1 cellular context compared by ENCODE assay signal in genomic region chr1:99645699-99646531, GRCh38.
TF ChIP-seq lines count a peak whose summit lies in the region.

Gene PALMD (plus strand): TSS chr1:99646113. CDS start chr1:99646318, 205 bp downstream.

TF ChIP-seq in HepG2, 621 proteins besides CTCF, POLR2A, EP300 and RAD21 (continued from another document and continues in another):
- TF ChIP-seq ZUFSP (CRISPR knock-in tag; IDR thresholded peaks at IDR 0.05; ENCODE audit: borderline replicate concordance), result no peak
- TF ChIP-seq ZNF160 (CRISPR knock-in tag; IDR thresholded peaks at IDR 0.05), result no peak
- peak; percentile 83 for TF ChIP-seq ZNF501 (CRISPR knock-in tag; IDR thresholded peaks at IDR 0.05)
- no peak for TF ChIP-seq ZNF720 (CRISPR knock-in tag; IDR thresholded peaks at IDR 0.05)
- TF ChIP-seq HOMEZ (CRISPR knock-in tag; IDR thresholded peaks at IDR 0.05; ENCODE audit: low read depth), result no peak
- TF ChIP-seq ZNF780A (CRISPR knock-in tag; IDR thresholded peaks at IDR 0.05), result no peak
- TF ChIP-seq TRIM22 (IDR thresholded peaks at IDR 0.05), result no peak
- TF ChIP-seq ZNF577 (CRISPR knock-in tag; IDR thresholded peaks at IDR 0.05; ENCODE audit: borderline replicate concordance, low read depth), result no peak
- TF ChIP-seq GABPB1 (CRISPR knock-in tag; IDR thresholded peaks at IDR 0.05), result peak; percentile 17; the same call in 1 of the 2 replicates
- TF ChIP-seq AFF4 (CRISPR knock-in tag; IDR thresholded peaks at IDR 0.05), result no peak
- peak; percentile 72; the same call in 1 of the 2 replicates for TF ChIP-seq GLI4 (CRISPR knock-in tag; IDR thresholded peaks at IDR 0.05; ENCODE audit: borderline replicate concordance)
- no peak for TF ChIP-seq ARNTL (CRISPR knock-in tag; IDR thresholded peaks at IDR 0.05)
- no peak for TF ChIP-seq ZBTB25 (CRISPR knock-in tag; IDR thresholded peaks at IDR 0.05)
- no peak for TF ChIP-seq ZNF263 (CRISPR knock-in tag; IDR thresholded peaks at IDR 0.05)
- no peak for TF ChIP-seq ZNF496 (CRISPR knock-in tag; IDR thresholded peaks at IDR 0.05; ENCODE audit: insufficient replicate concordance)
- no peak for TF ChIP-seq ZNF354B (CRISPR knock-in tag; IDR thresholded peaks at IDR 0.05)
- TF ChIP-seq SNAI1 (CRISPR knock-in tag; IDR thresholded peaks at IDR 0.05; ENCODE audit: borderline replicate concordance), result 0 out of 2 replicates have a peak, but pooled peaks have one; percentile 46
- TF ChIP-seq ZNF687 (CRISPR knock-in tag; IDR thresholded peaks at IDR 0.05), result peak; percentile 60
- no peak for TF ChIP-seq HNF4G (IDR thresholded peaks at IDR 0.05; ENCODE audit: borderline replicate concordance, low read depth, low read length)
- TF ChIP-seq HNF4G (CRISPR knock-in tag; IDR thresholded peaks at IDR 0.05; ENCODE audit: borderline replicate concordance, low read depth), result no peak
- TF ChIP-seq HNRNPLL (IDR thresholded peaks at IDR 0.05; ENCODE audit: low read depth, low read length, poor library complexity, severe bottlenecking), result no peak
- no peak for TF ChIP-seq TP53 (CRISPR knock-in tag; conservative IDR thresholded peaks at IDR 0.05)
- no peak; the same call in none of the 2 replicates for TF ChIP-seq ZNF772 (CRISPR knock-in tag; IDR thresholded peaks at IDR 0.05)
- no peak for TF ChIP-seq KLF12 (CRISPR knock-in tag; IDR thresholded peaks at IDR 0.05; ENCODE audit: borderline replicate concordance)
- no peak for TF ChIP-seq ZNF75D (CRISPR knock-in tag; IDR thresholded peaks at IDR 0.05; ENCODE audit: borderline replicate concordance)
- no peak for TF ChIP-seq ZBED4 (CRISPR knock-in tag; IDR thresholded peaks at IDR 0.05; ENCODE audit: borderline replicate concordance)
- no peak for TF ChIP-seq GLMP (CRISPR knock-in tag; IDR thresholded peaks at IDR 0.05; ENCODE audit: borderline replicate concordance)
- no peak for TF ChIP-seq NFE2L2 (IDR thresholded peaks at IDR 0.05; ENCODE audit: low read length)
- TF ChIP-seq ATF5 (CRISPR knock-in tag; IDR thresholded peaks at IDR 0.05; ENCODE audit: low read depth), result no peak
- TF ChIP-seq ZNF580 (CRISPR knock-in tag; IDR thresholded peaks at IDR 0.05; ENCODE audit: borderline replicate concordance, low read depth), result 0 out of 2 replicates have a peak, but pooled peaks have one; percentile 51
- TF ChIP-seq ZNF737 (CRISPR knock-in tag; IDR thresholded peaks at IDR 0.05; ENCODE audit: borderline replicate concordance), result peak; percentile 33; the same call in 1 of the 2 replicates
- no peak for TF ChIP-seq GPN1 (CRISPR knock-in tag; IDR thresholded peaks at IDR 0.05; ENCODE audit: borderline replicate concordance)
- peak; percentile 95 for TF ChIP-seq ZNF292 (CRISPR knock-in tag; IDR thresholded peaks at IDR 0.05; ENCODE audit: borderline replicate concordance, low read depth)
- no peak for TF ChIP-seq ZNF766 (CRISPR knock-in tag; IDR thresholded peaks at IDR 0.05; ENCODE audit: borderline replicate concordance)
- 0 out of 2 replicates have a peak, but pooled peaks have one; percentile 6 for TF ChIP-seq NR2C2 (CRISPR knock-in tag; IDR thresholded peaks at IDR 0.05; ENCODE audit: borderline replicate concordance)
- no peak for TF ChIP-seq MAF1 (CRISPR knock-in tag; IDR thresholded peaks at IDR 0.05; ENCODE audit: borderline replicate concordance)
- no peak for TF ChIP-seq MBD4 (IDR thresholded peaks at IDR 0.05; ENCODE audit: borderline replicate concordance, low read length)
- no peak for TF ChIP-seq FOSL2 (CRISPR knock-in tag; IDR thresholded peaks at IDR 0.05)
- no peak for TF ChIP-seq ETV6 (CRISPR knock-in tag; conservative IDR thresholded peaks at IDR 0.05)
- no peak for TF ChIP-seq ZNF740 (CRISPR knock-in tag; IDR thresholded peaks at IDR 0.05)
- TF ChIP-seq ZNF205 (CRISPR knock-in tag; IDR thresholded peaks at IDR 0.05), result no peak
